13 cellular contexts compared by ENCODE assay signal in genomic region chr3:117141821-117142220, GRCh38.
DNase-seq lines count a peak whose midpoint lies in the region; TF ChIP-seq lines count a peak whose summit lies in the region.
"Had no signal": no experiment of that assay in that cellular context is flagged by ENCODE, and none has a peak within 500 bp of the region (broad histone marks: within the 10 kb centered on the region; RNA-seq: fewer than 3 reads in every experiment).

No MANE protein-coding gene starts in this region.

- peaks cover 27% of the 10 kb centered on the region for H3K4me1 Mint-ChIP-seq in nephron progenitor cell

- H3K27ac Mint-ChIP-seq in nephron progenitor cell, result peak overlapping the region; percentile 70

- DNase-seq in NCI-H1436 treated with DMSO at 0.1 percent for 48 hours (lab: John Stamatoyannopoulos, UW) (peak; percentile 46), NCI-H1436 (lab: John Stamatoyannopoulos, UW) (no peak), NCI-H1092 treated with DMSO at 0.1 percent for 48 hours (lab: John Stamatoyannopoulos, UW) (peak; percentile 69), NCI-H748 treated with DMSO at 0.1 percent for 48 hours (lab: John Stamatoyannopoulos, UW) (peak; percentile 2), nephron progenitor cell (no peak), NCI-H2171 treated with DMSO at 0.1 percent for 48 hours (lab: John Stamatoyannopoulos, UW) (no peak)
- no peak for DNase-seq in stimulated activated CD4-positive, alpha-beta T cell treated with anti-CD3 and anti-CD28 coated beads, Interleukin-15, amount 100 ng/mL, for 24 hours
- DNase-seq in stimulated activated naive CD4-positive, alpha-beta T cell treated with Interleukin-2 at 50 U/mL for 16 hours (lab: John Stamatoyannopoulos, UW), result no peak
- DNase-seq: H9, MG63, NCI-H2107, NCI-H446 treated with DMSO at 0.1 percent for 48 hours, NCI-H82 had no signal

- H3K36me3 Mint-ChIP-seq in nephron progenitor cell (ENCODE audit: low read depth), result no peaks in the 10 kb centered on the region

- TF ChIP-seq CTCF in nephron progenitor cell (IDR thresholded peaks at IDR 0.05), result no peak

- peaks cover 7% of the 10 kb centered on the region for H3K9me3 Mint-ChIP-seq in nephron progenitor cell

- H3K4me3 Mint-ChIP-seq in nephron progenitor cell, result no peak overlapping the region
- H3K4me3 Mint-ChIP-seq: H9 had no signal

- no peaks in the 10 kb centered on the region for H3K27me3 Mint-ChIP-seq in nephron progenitor cell (ENCODE audit: low read depth, poor library complexity)

Comparison
In these comparisons a context has a peak if more than half of its experiments do, and no peak if none do; other contexts are left out.
1. DNase-seq: peak in NCI-H1436 treated with DMSO at 0.1 percent for 48 hours (single experiment), NCI-H1092 treated with DMSO at 0.1 percent for 48 hours (single experiment) and NCI-H748 treated with DMSO at 0.1 percent for 48 hours (single experiment); none in NCI-H1436 (single experiment), nephron progenitor cell (single experiment), NCI-H2171 treated with DMSO at 0.1 percent for 48 hours (single experiment), stimulated activated CD4-positive, alpha-beta T cell treated with anti-CD3 and anti-CD28 coated beads, Interleukin-15, amount 100 ng/mL, for 24 hours (single experiment) and stimulated activated naive CD4-positive, alpha-beta T cell treated with Interleukin-2 at 50 U/mL for 16 hours (single experiment).